In the genomic region with DNA sequence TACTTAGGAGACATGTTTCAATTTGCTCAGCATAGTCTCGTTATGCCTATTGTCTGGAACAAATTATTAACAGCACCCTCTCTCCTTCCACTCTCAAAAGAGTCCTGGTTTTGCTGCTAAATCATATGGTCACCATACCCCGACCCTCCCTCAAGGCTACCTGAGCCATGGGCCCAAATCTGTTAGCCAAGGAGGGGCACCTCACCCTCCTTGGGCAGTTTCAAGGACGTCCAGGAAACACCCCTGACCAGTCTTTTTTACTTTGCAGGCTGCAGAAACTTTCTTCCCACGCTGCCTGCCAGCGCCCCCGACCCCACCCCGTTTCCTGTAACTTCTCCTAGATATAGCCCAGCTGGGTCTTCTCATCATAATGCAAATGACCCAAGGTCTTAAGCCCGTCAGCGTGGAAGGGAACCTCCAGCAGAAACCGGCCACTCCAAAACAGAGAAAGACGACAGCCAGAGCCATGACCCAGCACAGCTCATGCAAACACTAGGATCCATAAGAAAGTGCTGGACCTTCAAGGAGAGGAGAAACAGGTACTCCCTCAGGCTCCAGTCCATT, we compare ENCODE assay signal across 1 cellular context.
TF ChIP-seq lines count a peak whose summit lies in the region.

No MANE protein-coding gene starts in this region.

TF ChIP-seq in IMR-90, 13 proteins besides CTCF, POLR2A, EP300 and RAD21 (continued from another document):
- TF ChIP-seq NFE2L2 (IDR thresholded peaks at IDR 0.05; ENCODE audit: low read depth, low read length), result no peak
- no peak for TF ChIP-seq MAZ (IDR thresholded peaks at IDR 0.05; ENCODE audit: borderline replicate concordance, low read depth, low read length)
- TF ChIP-seq RCOR1 (IDR thresholded peaks at IDR 0.05; ENCODE audit: insufficient replicate concordance, low read length), result no peak
- TF ChIP-seq SMC3 (IDR thresholded peaks at IDR 0.05; ENCODE audit: low read depth, low read length), result no peak
- no peak for TF ChIP-seq RFX5 (IDR thresholded peaks at IDR 0.05; ENCODE audit: low read depth, low read length)
